ENCODE assay signal across 1 cellular context in genomic region chr17:57859601-57860413, GRCh38.
TF ChIP-seq lines count a peak whose summit lies in the region.

No MANE protein-coding gene starts in this region.

TF ChIP-seq in HCT116, 20 proteins besides CTCF, POLR2A, EP300 and RAD21:
- no peak for TF ChIP-seq ZBTB33 (IDR thresholded peaks at IDR 0.05; ENCODE audit: extremely low read depth, insufficient replicate concordance, low read length)
